ENCODE assay signal across 29 cellular contexts in genomic region chr14:31018057-31018645, GRCh38.
"Had no signal": no experiment of that assay in that cellular context is flagged by ENCODE, and none has a peak within 500 bp of the region (broad histone marks: within the 10 kb centered on the region; RNA-seq: fewer than 3 reads in every experiment).

No MANE protein-coding gene starts in this region.

- ATAC-seq: activated naive CD4-positive, alpha-beta T cell treated with anti-CD3 and anti-CD28 coated beads, Interleukin-2, amount 50 U/mL, for 72 hours; gastrocnemius medialis; left colon; lower lobe of right lung; natural killer cell treated with Interleukin-12 subunit alpha and Interleukin-12 subunit beta and Interleukin-15 and Interleukin-18, amount 100 ng/mL, for 72 hours; stimulated activated naive B cell treated with anti-CD40 and anti-IgM and Interleukin-4, amounts not matched to agents 10 μg/mL and 1 μg/mL and 100 μg/mL, for 72 hours had no signal

- H3K9me3 ChIP-seq: breast epithelium, gastrocnemius medialis, heart left ventricle, lower lobe of right lung, suprapubic skin, tibial artery had no signal

- H3K4me1 ChIP-seq: breast epithelium had no signal

- H3K36me3 ChIP-seq: breast epithelium had no signal

- H3K27ac ChIP-seq: breast epithelium, gastrocnemius medialis, heart left ventricle, lower lobe of right lung, suprapubic skin, tibial artery, WERI-Rb-1 had no signal

- H3K4me3 ChIP-seq: breast epithelium, gastrocnemius medialis, heart left ventricle, lower lobe of right lung, suprapubic skin, tibial artery had no signal

- H3K9me3 Mint-ChIP-seq: activated CD4-positive, alpha-beta memory T cell treated with anti-CD3 and anti-CD28 coated beads, Interleukin-2, amount 10 ng/mL, durations not matched to agents 7 days and 5 days; activated CD4-positive, alpha-beta T cell treated with anti-CD3 and anti-CD28 coated beads, Interleukin-2, amount 10 ng/mL, durations not matched to agents 24 days and 14 days; activated naive CD4-positive, alpha-beta T cell treated with anti-CD3 and anti-CD28 coated beads, Interleukin-2, amount 50 U/mL, for 72 hours; activated T-helper 2 cell treated with anti-CD3 and anti-CD28 coated beads, Interferon-gamma antibody, Interleukin-2, Interleukin-4, amounts not matched to agents 10 μg/mL and 5 μg/mL and 100 μg/mL, durations not matched to agents 14 hours and 24 hours and 36 hours; central memory CD8-positive, alpha-beta T cell; dendritic cell treated with granulocyte-macrophage colony-stimulating factor and Interleukin-4, amounts not matched to agents 40 ng/mL and 50 ng/mL, for 4 days; immature natural killer cell; natural killer cell treated with Interleukin-12 subunit alpha and Interleukin-12 subunit beta and Interleukin-15 and Interleukin-18, amount 100 ng/mL, for 72 hours; stimulated activated naive B cell treated with anti-CD40 and anti-IgM and Interleukin-4, amounts not matched to agents 10 μg/mL and 1 μg/mL and 100 μg/mL, for 72 hours; T-helper 1 cell treated with Interleukin-12 subunit alpha and Interleukin-12 subunit beta and Interleukin-4 antibody, amounts not matched to agents 30 μg/mL and 1 μg/mL, for 36 hours had no signal

- H3K27ac Mint-ChIP-seq: activated CD4-positive, alpha-beta memory T cell treated with anti-CD3 and anti-CD28 coated beads, Interleukin-2, amount 10 ng/mL, durations not matched to agents 7 days and 5 days; activated CD4-positive, alpha-beta T cell treated with anti-CD3 and anti-CD28 coated beads, Interleukin-2, amount 10 ng/mL, durations not matched to agents 24 days and 14 days; activated T-helper 2 cell treated with anti-CD3 and anti-CD28 coated beads, Interferon-gamma antibody, Interleukin-2, Interleukin-4, amounts not matched to agents 10 μg/mL and 5 μg/mL and 100 μg/mL, durations not matched to agents 14 hours and 24 hours and 36 hours; dendritic cell treated with granulocyte-macrophage colony-stimulating factor and Interleukin-4, amounts not matched to agents 40 ng/mL and 50 ng/mL, for 4 days; natural killer cell treated with Interleukin-12 subunit alpha and Interleukin-12 subunit beta and Interleukin-15 and Interleukin-18, amount 100 ng/mL, for 72 hours; stimulated activated naive B cell treated with anti-CD40 and anti-IgM and Interleukin-4, amounts not matched to agents 10 μg/mL and 1 μg/mL and 100 μg/mL, for 72 hours; T-helper 1 cell treated with Interleukin-12 subunit alpha and Interleukin-12 subunit beta and Interleukin-4 antibody, amounts not matched to agents 30 μg/mL and 1 μg/mL, for 36 hours had no signal

- H3K4me3 Mint-ChIP-seq: activated CD4-positive, alpha-beta memory T cell treated with anti-CD3 and anti-CD28 coated beads, Interleukin-2, amount 10 ng/mL, durations not matched to agents 7 days and 5 days; activated CD4-positive, alpha-beta T cell treated with anti-CD3 and anti-CD28 coated beads, Interleukin-2, amount 10 ng/mL, durations not matched to agents 24 days and 14 days; central memory CD8-positive, alpha-beta T cell; dendritic cell treated with granulocyte-macrophage colony-stimulating factor and Interleukin-4, amounts not matched to agents 40 ng/mL and 50 ng/mL, for 4 days; immature natural killer cell; natural killer cell treated with Interleukin-12 subunit alpha and Interleukin-12 subunit beta and Interleukin-15 and Interleukin-18, amount 100 ng/mL, for 72 hours; stimulated activated naive B cell treated with anti-CD40 and anti-IgM and Interleukin-4, amounts not matched to agents 10 μg/mL and 1 μg/mL and 100 μg/mL, for 72 hours; T-helper 1 cell treated with Interleukin-12 subunit alpha and Interleukin-12 subunit beta and Interleukin-4 antibody, amounts not matched to agents 30 μg/mL and 1 μg/mL, for 36 hours had no signal

- H3K27me3 ChIP-seq: breast epithelium, gastrocnemius medialis, heart left ventricle, suprapubic skin, tibial artery had no signal

- DNase-seq: activated CD4-positive, alpha-beta memory T cell treated with anti-CD3 and anti-CD28 coated beads, Interleukin-2, amount 10 ng/mL, durations not matched to agents 7 days and 5 days; activated CD4-positive, alpha-beta T cell treated with anti-CD3 and anti-CD28 coated beads, Interleukin-2, amount 10 ng/mL, durations not matched to agents 24 days and 14 days; activated CD4-positive, CD25-positive, alpha-beta regulatory T cell treated with anti-CD3 and anti-CD28 coated beads, Interleukin-2, amount 50 U/mL, for 72 hours; activated CD8-positive, alpha-beta memory T cell treated with anti-CD3 and anti-CD28 coated beads, Interleukin-2, amount 50 U/mL, for 48 hours; activated naive CD4-positive, alpha-beta T cell; activated T-cell treated with anti-CD3 and anti-CD28 coated beads, Interleukin-2, amount 50 U/mL, for 48 hours; gastrocnemius medialis; heart left ventricle; kidney; left colon; lower lobe of right lung; mesendoderm; retina; stimulated activated CD4-positive, alpha-beta T cell treated with anti-CD3 and anti-CD28 coated beads, Interleukin-15, amount 100 ng/mL, for 24 hours; stimulated activated CD4-positive, alpha-beta T cell treated with anti-CD3 and anti-CD28 coated beads, Interleukin-2, amount 100 ng/mL, for 24 hours; stimulated activated naive B cell treated with anti-CD40 and anti-IgM and Interleukin-4, amounts not matched to agents 10 μg/mL and 1 μg/mL and 100 μg/mL, for 72 hours; SW 1271; T-helper 9 cell; tibial artery; WERI-Rb-1 had no signal

- H3K27me3 Mint-ChIP-seq: activated CD4-positive, alpha-beta memory T cell treated with anti-CD3 and anti-CD28 coated beads, Interleukin-2, amount 10 ng/mL, durations not matched to agents 7 days and 5 days; activated CD4-positive, alpha-beta T cell treated with anti-CD3 and anti-CD28 coated beads, Interleukin-2, amount 10 ng/mL, durations not matched to agents 24 days and 14 days; central memory CD8-positive, alpha-beta T cell; dendritic cell treated with granulocyte-macrophage colony-stimulating factor and Interleukin-4, amounts not matched to agents 40 ng/mL and 50 ng/mL, for 4 days; natural killer cell treated with Interleukin-12 subunit alpha and Interleukin-12 subunit beta and Interleukin-15 and Interleukin-18, amount 100 ng/mL, for 72 hours; stimulated activated naive B cell treated with anti-CD40 and anti-IgM and Interleukin-4, amounts not matched to agents 10 μg/mL and 1 μg/mL and 100 μg/mL, for 72 hours had no signal
